In the genomic region with DNA sequence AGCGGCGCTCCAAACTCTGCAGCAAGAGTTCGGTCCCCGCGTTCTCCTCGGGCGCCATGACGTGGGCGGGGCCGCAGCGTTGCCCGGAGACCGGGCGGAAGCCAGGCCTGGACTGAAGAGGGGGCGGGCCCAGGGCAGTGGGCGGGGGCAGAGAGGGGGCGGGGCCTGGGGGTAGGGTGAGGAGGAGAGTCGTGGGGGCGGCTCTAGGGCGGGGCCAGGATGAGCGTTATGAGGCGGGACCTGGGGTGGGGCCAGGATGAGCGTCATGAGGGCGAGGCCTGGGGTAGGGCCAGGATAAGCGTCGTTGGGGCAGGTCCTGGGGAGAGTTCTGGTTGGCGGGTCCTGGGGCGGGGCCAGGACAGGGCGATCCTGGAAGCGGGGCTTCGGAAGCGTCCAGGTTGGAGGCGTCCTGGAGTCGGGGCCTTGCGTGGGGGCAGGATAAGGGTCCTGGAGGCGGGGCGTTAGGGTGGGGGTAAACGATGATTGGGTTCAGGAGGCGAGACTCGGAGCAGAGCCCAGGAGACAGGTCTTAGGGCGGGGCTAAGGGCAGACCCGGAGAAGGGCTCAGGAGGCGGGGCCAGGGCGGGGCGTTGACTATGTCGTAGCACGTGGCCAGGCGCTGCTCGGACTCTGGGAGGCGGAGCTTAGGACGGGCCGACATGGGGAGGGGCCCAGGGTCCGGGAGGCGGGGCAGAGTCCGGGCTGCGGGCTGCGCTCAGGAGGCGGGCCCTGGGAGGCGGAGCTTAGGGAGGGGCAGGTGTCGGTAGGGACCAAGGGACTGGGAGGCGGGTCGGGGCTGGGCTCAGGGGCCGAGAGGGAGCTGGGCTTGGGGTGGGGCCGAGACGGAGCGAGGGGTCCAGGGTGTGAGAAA, we compare ENCODE assay signal across 8 cellular contexts.
DNase-seq lines count a peak whose midpoint lies in the region; ATAC-seq lines count a peak whose summit lies in the region.
"Not testable (repeated sequence)": the region's sequence is repeated elsewhere in the genome, so short reads cannot be mapped to it uniquely, and the experiment has no call there.

No MANE protein-coding gene starts in this region.

- peaks cover 0 to 13% (median 9%) of the 10 kb centered on the region in 5 donors for H3K4me1 ChIP-seq in subcutaneous abdominal adipose tissue (ENCODE audit: control insufficient read depth in 5 of 5, insufficient read depth in 5 of 5, low read length in 5 of 5)

- not testable (repeated sequence) for H3K27me3 ChIP-seq in subcutaneous abdominal adipose tissue (ENCODE audit: control insufficient read depth in 5 of 5, insufficient read depth in 4 of 5, low read length in 5 of 5)

- H3K9me3 Mint-ChIP-seq in activated naive CD4-positive, alpha-beta T cell treated with anti-CD3 and anti-CD28 coated beads, Interleukin-2, amount 50 U/mL, for 72 hours = not testable (repeated sequence)

- peak overlapping the region in 3 of 5 donors; percentile 66 to 82 (median 73) for H3K9ac ChIP-seq in subcutaneous abdominal adipose tissue (ENCODE audit: low read length in 5 of 5)

- ATAC-seq in HG02571 (IDR thresholded peaks at IDR 0.05; ENCODE audit: unreplicated experiment) = peak; percentile 75
- ATAC-seq in activated naive CD4-positive, alpha-beta T cell treated with anti-CD3 and anti-CD28 coated beads, Interleukin-2, amount 50 U/mL, for 72 hours = peak; percentile 98 to 99

- not testable (repeated sequence) for H3K36me3 ChIP-seq in subcutaneous abdominal adipose tissue (ENCODE audit: control insufficient read depth in 5 of 5, insufficient read depth in 5 of 5, low read length in 5 of 5)

- peak overlapping the region; percentile 90 to 96 for H3K27ac Mint-ChIP-seq in activated naive CD4-positive, alpha-beta T cell treated with anti-CD3 and anti-CD28 coated beads, Interleukin-2, amount 50 U/mL, for 72 hours

- not testable (repeated sequence) for H3K36me3 Mint-ChIP-seq in activated naive CD4-positive, alpha-beta T cell treated with anti-CD3 and anti-CD28 coated beads, Interleukin-2, amount 50 U/mL, for 72 hours

- H3K27ac ChIP-seq in subcutaneous abdominal adipose tissue (ENCODE audit: low read depth, low read length) = not testable (repeated sequence)

- not testable (repeated sequence) for H3K9me3 ChIP-seq in subcutaneous abdominal adipose tissue (ENCODE audit: control insufficient read depth in 5 of 5, low read length in 5 of 5)

- in situ Hi-C loops in G401 (cut with HindIII; ENCODE audit: low sequenced_read_pairs) = not testable (repeated sequence)

- DNase-seq in G401 (ENCODE audit: low spot score) (peak; percentile 95), NCI-H1105 treated with DMSO at 0.1 percent for 48 hours (lab: John Stamatoyannopoulos, UW) (peak; percentile 89), SKM-1 (lab: John Stamatoyannopoulos, UW; ENCODE audit: unreplicated experiment) (peak; percentile 85), globus pallidus (ENCODE audit: low spot score) (peak; percentile 95), non-pigmented ciliary epithelial cell (ENCODE audit: low read depth) (peak; percentile 81)
- DNase-seq in activated naive CD4-positive, alpha-beta T cell treated with anti-CD3 and anti-CD28 coated beads, Interleukin-2, amount 50 U/mL, for 72 hours (ENCODE audit: low spot score in 2 of 2) = peak; percentile 99

- H3K4me3 ChIP-seq in subcutaneous abdominal adipose tissue (ENCODE audit: low read depth in 1 of 5, low read length in 5 of 5) = peak overlapping the region; percentile 57 to 74 (median 64)
